Comparison of ENCODE assay signal across 8 cellular contexts in genomic region chr9:131238402-131239021, GRCh38. TPM values are rescaled to one million over a fixed set of nuclear protein-coding genes. Genes with fewer than 3 reads are reported as not detected.
DNase-seq lines count a peak whose midpoint lies in the region; ATAC-seq and TF ChIP-seq lines count a peak whose summit lies in the region.

No MANE protein-coding gene starts in this region.

- BruUV-seq in mammary epithelial cell (replicated peaks; lab: Mats Ljungman, UMichigan) = no TSS peak

- CTCF ChIA-PET in mammary epithelial cell (lab: Charles Lee; ENCODE audit: low non-redundant PET) = no interaction called here

- H3K9ac ChIP-seq in mammary epithelial cell (ENCODE audit: insufficient read depth, low read length) = no peak overlapping the region

- intact Hi-C loops in mammary epithelial cell (cut with micrococcal nuclease) = no loop called here

- in situ Hi-C loops in mammary epithelial cell (cut with MboI; ENCODE audit: low sequenced_read_pairs in 2 of 2) = no loop called here

- ATAC-seq in activated CD4-positive, CD25-positive, alpha-beta regulatory T cell treated with anti-CD3 and anti-CD28 coated beads, Interleukin-2, amount 50 U/mL, for 24 hours = peak; percentile 4 to 6
- peak; percentile 22 for ATAC-seq in HG03565 (IDR thresholded peaks at IDR 0.05; ENCODE audit: unreplicated experiment)
- ATAC-seq in HG02588 (IDR thresholded peaks at IDR 0.05; ENCODE audit: unreplicated experiment) = no peak
- ATAC-seq in GM19328 (IDR thresholded peaks at IDR 0.05; ENCODE audit: unreplicated experiment) = no peak

- dilution Hi-C loops in mammary epithelial cell (cut with HindIII; ENCODE audit: low sequenced_read_pairs) = no loop called here

- no peak for DNase-seq in activated CD4-positive, CD25-positive, alpha-beta regulatory T cell treated with anti-CD3 and anti-CD28 coated beads, Interleukin-2, amount 50 U/mL, for 72 hours
- DNase-seq in mammary epithelial cell (no peak), CD1c-positive myeloid dendritic cell (ENCODE audit: extremely low spot score) (no peak)

- TF ChIP-seq CTCF in mammary epithelial cell (conservative IDR thresholded peaks at IDR 0.05 in 1 of 2, IDR thresholded peaks at IDR 0.05 in 1 of 2; ENCODE audit: extremely low read depth in 1 of 2, insufficient read depth in 1 of 2, low read depth in 1 of 2, low read length in 2 of 2) = no peak

- H3K4me1 ChIP-seq in mammary epithelial cell (ENCODE audit: insufficient read depth, low read length) (peaks cover 11% of the 10 kb centered on the region), mononuclear cell (ENCODE audit: insufficient read depth, low read length) (peaks cover 46% of the 10 kb centered on the region)

- peak overlapping the region; percentile 96 for H2AFZ ChIP-seq in mammary epithelial cell (ENCODE audit: low read depth, low read length)

- no peak overlapping the region for H3K27ac ChIP-seq in mammary epithelial cell (ENCODE audit: insufficient read depth, low read depth, low read length)

- peak overlapping the region; percentile 77 for H3K4me2 ChIP-seq in mammary epithelial cell (ENCODE audit: insufficient read depth, low read depth, low read length)

- H3K79me2 ChIP-seq in mammary epithelial cell (ENCODE audit: insufficient read depth, low read length) = no peaks in the 10 kb centered on the region

- H4K20me1 ChIP-seq in mammary epithelial cell (ENCODE audit: insufficient read depth, low read length) = no peaks in the 10 kb centered on the region

- peak overlapping the region in 1 of 3 experiments; percentile 6 for H3K4me3 ChIP-seq in mammary epithelial cell (replicated peaks in 1 of 3; ENCODE audit: insufficient read depth in 1 of 3, low read depth in 2 of 3, low read length in 3 of 3)
- H3K4me3 ChIP-seq in mononuclear cell (ENCODE audit: low read length) = peak overlapping the region; percentile 5

- 24% methylated on average over 12 of the region's 23 CpGs for WGBS in mammary epithelial cell (ENCODE audit: low coverage, missing lambda C conversion rate)

- H3K27me3 ChIP-seq in mammary epithelial cell (ENCODE audit: insufficient read depth, low read length) = no peaks in the 10 kb centered on the region
- no peaks in the 10 kb centered on the region for H3K27me3 ChIP-seq in mononuclear cell (ENCODE audit: insufficient read depth, low read length)

- H3K9me3 ChIP-seq in mammary epithelial cell (replicated peaks; ENCODE audit: insufficient read depth, low read length) (no peaks in the 10 kb centered on the region), mononuclear cell (ENCODE audit: low read depth, low read length) (no peaks in the 10 kb centered on the region)

- H3K36me3 ChIP-seq in mammary epithelial cell (ENCODE audit: insufficient read depth, low read length) = peaks cover 3% of the 10 kb centered on the region

RNA-seq across cellular contexts. Expression of gene FAM78A, which starts 37.8 kb away (rescaled TPM):
- total RNA-seq in mammary epithelial cell = under 1 TPM; 0.42 to 0.67 TPM
- polyA plus RNA-seq in mammary epithelial cell = 0.52 TPM
- 0.47 TPM for polyA minus RNA-seq in mammary epithelial cell
- total RNA-seq in mononuclear cell = 32.3 TPM

RNA-seq across cellular contexts. Expression of gene PLPP7, which starts 51.0 kb away (rescaled TPM):
- total RNA-seq in mammary epithelial cell (under 1 TPM in 1 of 2 donors, not detected in 1; 0.50 TPM), mononuclear cell (0.52 TPM)
- polyA plus RNA-seq in mammary epithelial cell = not detected
- polyA minus RNA-seq in mammary epithelial cell = not detected

Comparison
In these comparisons a context has a peak if more than half of its experiments do, and no peak if none do; other contexts are left out.
1. ATAC-seq: peak in activated CD4-positive, CD25-positive, alpha-beta regulatory T cell treated with anti-CD3 and anti-CD28 coated beads, Interleukin-2, amount 50 U/mL, for 24 hours (2 of 2) and HG03565 (single experiment); none in HG02588 (single experiment) and GM19328 (single experiment).
2. RNA of gene FAM78A, which starts 37.8 kb away (total RNA-seq): 32.3 TPM in mononuclear cell (single experiment); 0.42 to 0.67 TPM in mammary epithelial cell; every median in the first group is over 10 times any median in the second.